ENCODE assay signal across 9 cellular contexts in the genomic region with DNA sequence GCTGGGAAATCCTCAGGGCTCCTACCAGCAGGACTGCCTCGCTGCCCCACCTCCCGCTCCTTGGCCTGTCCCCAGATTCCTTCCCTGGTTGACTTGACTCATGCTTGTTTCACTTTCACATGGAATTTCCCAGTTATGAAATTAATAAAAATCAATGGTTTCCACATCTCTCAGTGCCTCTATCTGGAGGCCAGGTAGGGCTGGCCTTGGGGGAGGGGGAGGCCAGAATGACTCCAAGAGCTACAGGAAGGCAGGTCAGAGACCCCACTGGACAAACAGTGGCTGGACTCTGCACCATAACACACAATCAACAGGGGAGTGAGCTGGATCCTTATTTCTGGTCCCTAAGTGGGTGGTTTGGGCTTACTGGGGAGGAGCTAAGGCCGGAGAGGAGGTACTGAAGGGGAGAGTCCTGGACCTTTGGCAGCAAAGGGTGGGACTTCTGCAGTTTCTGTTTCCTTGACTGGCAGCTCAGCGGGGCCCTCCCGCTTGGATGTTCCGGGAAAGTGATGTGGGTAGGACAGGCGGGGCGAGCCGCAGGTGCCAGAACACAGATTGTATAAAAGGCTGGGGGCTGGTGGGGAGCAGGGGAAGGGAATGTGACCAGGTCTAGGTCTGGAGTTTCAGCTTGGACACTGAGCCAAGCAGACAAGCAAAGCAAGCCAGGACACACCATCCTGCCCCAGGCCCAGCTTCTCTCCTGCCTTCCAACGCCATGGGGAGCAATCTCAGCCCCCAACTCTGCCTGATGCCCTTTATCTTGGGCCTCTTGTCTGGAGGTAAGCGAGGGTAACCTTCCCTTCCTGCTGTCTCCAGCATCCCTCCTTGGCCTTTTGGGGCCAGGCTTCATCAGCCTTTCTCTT. TPM values are rescaled to one million over a fixed set of nuclear protein-coding genes. Genes with fewer than 3 reads are reported as not detected.
A peak's percentile ranks its signal among the peaks of the same experiment; 100 is the strongest.
DNase-seq lines count a peak whose midpoint lies in the region; ATAC-seq, FAIRE-seq and TF ChIP-seq lines count a peak whose summit lies in the region.
"Had no signal": no experiment of that assay in that cellular context is flagged by ENCODE, and none has a peak within 500 bp of the region (broad histone marks: within the 10 kb centered on the region; RNA-seq: fewer than 3 reads in every experiment).

Gene CFB, plus strand, starts transcription at position 589 of the 863 bp plus-strand sequence. Its CDS starts 127 bp downstream, at position 716.

- no peaks in the 10 kb centered on the region for H3K79me2 ChIP-seq in HCT116 (ENCODE audit: insufficient read depth, low read length)
- no peaks in the 10 kb centered on the region for H3K79me2 ChIP-seq in astrocyte (ENCODE audit: insufficient read depth, low read length)

- CTCF ChIA-PET in HCT116 (lab: Charles Lee), result no interaction called here

- DNase-seq in HCT116 (ENCODE audit: low read depth, low spot score) (no peak), astrocyte (ENCODE audit: low read depth) (peak; percentile 71), iris pigment epithelial cell (ENCODE audit: low read depth) (peak; percentile 88), stomach (peak; percentile 89), SHP77 (lab: John Stamatoyannopoulos, UW) (no peak), nephron progenitor cell (no peak), NCI-H2171 (lab: John Stamatoyannopoulos, UW) (no peak)
- DNase-seq: activated T-cell treated with anti-CD3 and anti-CD28 coated beads, Interleukin-2, amount 50 U/mL, for 4 hours had no signal

- H3K9ac ChIP-seq in HCT116 (ENCODE audit: low read length) (no peak within 1 kb of the TSS), astrocyte (ENCODE audit: low read length) (no peak within 1 kb of the TSS)

- no peak for FAIRE-seq in astrocyte (lab: Jason Lieb, UNC)

- H3K4me1 ChIP-seq in HCT116 (ENCODE audit: control insufficient read depth in 1 of 2, insufficient read depth in 2 of 2, low read length in 2 of 2) (peaks cover 10 to 50% of the 10 kb centered on the region in 2 experiments; a peak in 3 of 4 replicates), astrocyte (ENCODE audit: insufficient read depth, low read length) (peaks cover 7% of the 10 kb centered on the region), stomach (peaks cover 8 to 37% (median 18%) of the 10 kb centered on the region in 4 donors)

- TF ChIP-seq EP300 in stomach (IDR thresholded peaks at IDR 0.05), result no peak

- H3K9me3 Mint-ChIP-seq in astrocyte (ENCODE audit: unreplicated experiment), result no peaks in the 10 kb centered on the region
- H3K9me3 Mint-ChIP-seq in nephron progenitor cell, result no peaks in the 10 kb centered on the region
- H3K9me3 Mint-ChIP-seq: activated T-cell treated with anti-CD3 and anti-CD28 coated beads, Interleukin-2, amount 50 U/mL, for 4 hours had no signal

- H3K27me3 ChIP-seq in HCT116 (ENCODE audit: insufficient read depth, low read length) (no peaks in the 10 kb centered on the region), astrocyte (ENCODE audit: insufficient read depth, low read length) (peaks cover 11% of the 10 kb centered on the region), stomach (no peaks in the 10 kb centered on the region)

- H3K27ac ChIP-seq in HCT116 (ENCODE audit: low read depth, low read length) (peak within 1 kb of the TSS; percentile 1; the same call in 1 of the 2 replicates), astrocyte (ENCODE audit: low read depth, low read length) (peak within 1 kb of the TSS; percentile 37), stomach (peak within 1 kb of the TSS; percentile 71 to 93 (median 86))

- H4K20me1 ChIP-seq in HCT116 (ENCODE audit: insufficient read depth) (no peaks in the 10 kb centered on the region), astrocyte (ENCODE audit: insufficient read depth, low read length) (no peaks in the 10 kb centered on the region)

- no TSS peak for BruUV-seq in HCT116 (replicated peaks; lab: Mats Ljungman, UMichigan)

- POLR2A ChIA-PET in HCT116 (lab: Charles Lee), result interaction anchor here (0.8 kb wide), 1 partner anchor 21 kb away, joined by 3 read pairs; no protein-coding TSS in a partner anchor

- no peaks in the 10 kb centered on the region; the same call in 1 of the 2 replicates for H3K9me2 ChIP-seq in HCT116 (ENCODE audit: insufficient read depth)

- RAD21 ChIA-PET in HCT116 (lab: Charles Lee; ENCODE audit: low non-redundant PET in 1 of 2, low total read pairs in 2 of 2, uncharacterized antibody in 2 of 2, unreplicated experiment in 2 of 2), result no interaction called here

- H3K9me3 ChIP-seq in HCT116 (ENCODE audit: control insufficient read depth in 1 of 2, insufficient read depth in 1 of 2, low read depth in 1 of 2, low read length in 2 of 2), result no peaks in the 10 kb centered on the region
- no peaks in the 10 kb centered on the region for H3K9me3 ChIP-seq in astrocyte (ENCODE audit: insufficient read depth, low read depth, low read length)
- no peaks in the 10 kb centered on the region for H3K9me3 ChIP-seq in stomach

- H3K36me3 Mint-ChIP-seq in astrocyte (ENCODE audit: low read depth, unreplicated experiment) (peaks cover 4% of the 10 kb centered on the region), nephron progenitor cell (ENCODE audit: low read depth) (peaks cover 1% of the 10 kb centered on the region)

- H3K4me3 ChIP-seq in HCT116 (replicated peaks in 1 of 2; ENCODE audit: low read depth in 1 of 2, low read length in 2 of 2) (no peak within 1 kb of the TSS), astrocyte (ENCODE audit: insufficient read depth, low read depth, low read length) (no peak within 1 kb of the TSS), stomach (peak within 1 kb of the TSS; percentile 22 to 48 (median 30))

- H3K27ac Mint-ChIP-seq in astrocyte (ENCODE audit: unreplicated experiment) (no peak within 1 kb of the TSS), nephron progenitor cell (no peak within 1 kb of the TSS)

- intact Hi-C loops in HCT116 (cut with micrococcal nuclease) (no loop called here), stomach (cut with DNase I; ENCODE audit: low total_unique reads) (no loop called here)

- ATAC-seq in HCT116 (peak; percentile 60), GM21717 (IDR thresholded peaks at IDR 0.05; ENCODE audit: unreplicated experiment) (no peak)

- H3K4me3 Mint-ChIP-seq in astrocyte (ENCODE audit: unreplicated experiment), result peak within 1 kb of the TSS; percentile 67
- no peak within 1 kb of the TSS for H3K4me3 Mint-ChIP-seq in nephron progenitor cell
- H3K4me3 Mint-ChIP-seq: activated T-cell treated with anti-CD3 and anti-CD28 coated beads, Interleukin-2, amount 50 U/mL, for 4 hours had no signal

- H3K27me3 Mint-ChIP-seq in astrocyte (ENCODE audit: low read depth, unreplicated experiment) (peaks cover 55% of the 10 kb centered on the region), nephron progenitor cell (ENCODE audit: low read depth, poor library complexity) (peaks cover 15% of the 10 kb centered on the region)

- H2AFZ ChIP-seq in HCT116 (ENCODE audit: low read depth, low read length, poor library complexity, severe bottlenecking) (no peak within 1 kb of the TSS), astrocyte (ENCODE audit: low read depth, low read length) (peak within 1 kb of the TSS; percentile 59)

- no peak for TF ChIP-seq CTCF in HCT116 (IDR thresholded peaks at IDR 0.05 in 2 of 3, conservative IDR thresholded peaks at IDR 0.05 in 1 of 3; ENCODE audit: borderline replicate concordance in 1 of 3, insufficient read depth in 1 of 3, low read depth in 2 of 3, low read length in 2 of 3)
- no peak for TF ChIP-seq CTCF in astrocyte (IDR thresholded peaks at IDR 0.05; ENCODE audit: insufficient read depth, low read depth, low read length)
- peak in 1 of 7 experiments; percentile 2 for TF ChIP-seq CTCF in stomach (IDR thresholded peaks at IDR 0.05)
- no peak for TF ChIP-seq CTCF in nephron progenitor cell (IDR thresholded peaks at IDR 0.05)

- no peak for TF ChIP-seq RAD21 in HCT116 (IDR thresholded peaks at IDR 0.05; ENCODE audit: low read depth)

- WGBS in stomach, 5 donors, result 12 to 34% (median 22%) methylated on average over 10 to 11 of the region's 11 CpGs

- TF ChIP-seq POLR2A in HCT116 (IDR thresholded peaks at IDR 0.05; ENCODE audit: borderline replicate concordance, extremely low read depth, insufficient read depth, insufficient read length) (no peak), stomach (IDR thresholded peaks at IDR 0.05) (no peak)

- H3K4me1 Mint-ChIP-seq in astrocyte (ENCODE audit: low read depth, unreplicated experiment) (peaks cover 13% of the 10 kb centered on the region), nephron progenitor cell (peaks cover 32% of the 10 kb centered on the region)

- H3K36me3 ChIP-seq in HCT116 (ENCODE audit: control insufficient read depth in 1 of 2, insufficient read depth in 2 of 2, low read length in 2 of 2) (no peaks in the 10 kb centered on the region), astrocyte (ENCODE audit: insufficient read depth, low read length) (no peaks in the 10 kb centered on the region), stomach (peaks cover 0 to 17% (median 5%) of the 10 kb centered on the region in 4 donors)

- H3K4me2 ChIP-seq in HCT116 (ENCODE audit: low read length), result peak within 1 kb of the TSS; percentile 42
- peak within 1 kb of the TSS; percentile 78 for H3K4me2 ChIP-seq in astrocyte (ENCODE audit: low read length)

TF ChIP-seq in HCT116, 20 proteins besides CTCF, POLR2A, EP300 and RAD21:
- TF ChIP-seq SP1 (IDR thresholded peaks at IDR 0.05; ENCODE audit: low read depth) (peak; percentile 29; the same call in 1 of the 2 replicates), POLR2AphosphoS5 (IDR thresholded peaks at IDR 0.05; ENCODE audit: low read depth, low read length) (no peak), YY1 (IDR thresholded peaks at IDR 0.05; ENCODE audit: extremely low read depth, insufficient replicate concordance, low read depth, low read length) (no peak), CBX3 (IDR thresholded peaks at IDR 0.05; ENCODE audit: low read depth) (no peak), EZH2phosphoT487 (IDR thresholded peaks at IDR 0.05; ENCODE audit: borderline replicate concordance) (no peak), SRF (IDR thresholded peaks at IDR 0.05; ENCODE audit: low read depth) (no peak)
TF ChIP-seq in HCT116: peak in this region for 1.

RNA-seq across cellular contexts. Expression of gene CFB, which starts in this region (rescaled TPM):
- total RNA-seq in HCT116 (2021; ENCODE audit: unreplicated experiment), result 1.5 TPM
- polyA plus RNA-seq in HCT116 (2012), result 1.8 and 2.0 TPM in 2 replicates
- total RNA-seq in astrocyte, result 1.0 and 1.4 TPM in 2 replicates
- 100 to 1,000 TPM in 3 of 5 donors, 10 to 100 TPM in 1, 1 to 10 TPM in 1; 8.4 to 316 (median 185) TPM for total RNA-seq in stomach
- 100 to 1,000 TPM in 2 of 3 donors, 10 to 100 TPM in 1; 13.1 to 226 (median 165) TPM for polyA plus RNA-seq in stomach

Comparison
In these comparisons a context has a peak if more than half of its experiments do, and no peak if none do; other contexts are left out.
1. DNase-seq: peak in astrocyte (single experiment), iris pigment epithelial cell (single experiment) and stomach (single experiment); none in HCT116 (single experiment), SHP77 (0 of 2), nephron progenitor cell (single experiment) and NCI-H2171 (single experiment).
2. H3K27ac ChIP-seq: peak in every context shown above with its lines; median percentile 86 in stomach; 37 in astrocyte; 1 in HCT116.
3. H3K4me3 ChIP-seq: peak in stomach (4 of 4); none in HCT116 (0 of 2) and astrocyte (single experiment).